Comparison of ENCODE assay signal across 1 cellular context in the genomic region with DNA sequence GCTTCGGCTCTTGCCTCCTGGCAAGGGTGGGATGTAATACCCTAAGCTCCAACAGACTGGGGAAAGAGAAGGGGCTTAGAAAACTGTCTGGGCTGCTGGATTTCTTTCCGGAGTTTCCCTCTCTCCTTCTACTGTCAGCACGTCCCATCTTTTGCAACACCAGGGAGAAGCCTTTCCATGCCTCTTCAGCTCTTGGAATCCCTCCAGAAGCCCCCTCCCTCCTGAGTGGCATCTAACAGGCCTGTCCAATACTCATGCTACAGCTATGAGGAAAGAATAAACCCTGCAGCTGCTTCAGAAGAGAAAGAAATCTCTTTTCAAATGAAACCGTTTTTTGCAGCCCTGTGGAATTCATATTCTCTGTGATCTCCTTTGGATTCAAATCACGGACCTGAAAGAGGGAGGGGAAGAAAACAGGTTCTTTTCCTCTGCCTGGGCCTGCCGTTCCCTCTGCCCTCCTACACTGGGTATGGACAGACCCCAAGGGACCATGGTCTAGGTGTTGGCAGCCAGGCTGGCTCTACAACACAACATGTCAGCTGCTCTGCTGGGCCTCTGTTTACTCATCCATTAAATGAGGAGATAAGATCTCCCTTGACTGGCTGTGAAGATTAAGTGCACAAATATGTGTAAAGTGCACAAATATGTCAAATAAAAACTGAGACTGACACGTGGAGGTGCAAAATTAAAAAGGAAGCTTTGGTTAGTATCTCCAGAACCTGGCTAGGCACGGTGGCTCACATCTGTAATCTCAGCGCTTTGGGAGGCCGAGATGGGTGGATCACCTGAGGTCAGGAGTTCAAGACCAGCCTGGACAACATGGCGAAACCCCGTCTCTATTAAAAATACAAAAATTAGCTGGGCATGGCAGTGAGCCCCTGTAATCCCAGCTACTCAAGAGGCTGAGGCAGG.
TF ChIP-seq lines count a peak whose summit lies in the region.

No MANE protein-coding gene starts in this region.

TF ChIP-seq in HepG2, 621 proteins besides CTCF, POLR2A, EP300 and RAD21 (continued from another document):
- TF ChIP-seq, protein P1, sequence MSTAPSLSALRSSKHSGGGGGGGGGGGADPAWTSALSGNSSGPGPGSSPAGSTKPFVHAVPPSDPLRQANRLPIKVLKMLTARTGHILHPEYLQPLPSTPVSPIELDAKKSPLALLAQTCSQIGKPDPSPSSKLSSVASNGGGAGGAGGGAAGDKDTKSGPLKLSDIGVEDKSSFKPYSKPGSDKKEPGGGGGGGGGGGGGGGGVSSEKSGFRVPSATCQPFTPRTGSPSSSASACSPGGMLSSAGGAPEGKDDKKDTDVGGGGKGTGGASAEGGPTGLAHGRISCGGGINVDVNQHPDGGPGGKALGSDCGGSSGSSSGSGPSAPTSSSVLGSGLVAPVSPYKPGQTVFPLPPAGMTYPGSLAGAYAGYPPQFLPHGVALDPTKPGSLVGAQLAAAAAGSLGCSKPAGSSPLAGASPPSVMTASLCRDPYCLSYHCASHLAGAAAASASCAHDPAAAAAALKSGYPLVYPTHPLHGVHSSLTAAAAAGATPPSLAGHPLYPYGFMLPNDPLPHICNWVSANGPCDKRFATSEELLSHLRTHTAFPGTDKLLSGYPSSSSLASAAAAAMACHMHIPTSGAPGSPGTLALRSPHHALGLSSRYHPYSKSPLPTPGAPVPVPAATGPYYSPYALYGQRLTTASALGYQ (CRISPR knock-in tag; IDR thresholded peaks at IDR 0.05): 0 out of 2 replicates have a peak, but pooled peaks have one; percentile 39
- TF ChIP-seq, protein P2, sequence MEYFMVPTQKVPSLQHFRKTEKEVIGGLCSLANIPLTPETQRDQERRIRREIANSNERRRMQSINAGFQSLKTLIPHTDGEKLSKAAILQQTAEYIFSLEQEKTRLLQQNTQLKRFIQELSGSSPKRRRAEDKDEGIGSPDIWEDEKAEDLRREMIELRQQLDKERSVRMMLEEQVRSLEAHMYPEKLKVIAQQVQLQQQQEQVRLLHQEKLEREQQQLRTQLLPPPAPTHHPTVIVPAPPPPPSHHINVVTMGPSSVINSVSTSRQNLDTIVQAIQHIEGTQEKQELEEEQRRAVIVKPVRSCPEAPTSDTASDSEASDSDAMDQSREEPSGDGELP (IDR thresholded peaks at IDR 0.05; ENCODE audit: borderline replicate concordance, low read depth): peak; percentile 62; the same call in 1 of the 2 replicates
- TF ChIP-seq MBD4 (IDR thresholded peaks at IDR 0.05; ENCODE audit: borderline replicate concordance, low read length) (no peak), ZNF891 (CRISPR knock-in tag; IDR thresholded peaks at IDR 0.05) (no peak), NFE2L2 (IDR thresholded peaks at IDR 0.05; ENCODE audit: low read length) (no peak), POLR2G (IDR thresholded peaks at IDR 0.05; ENCODE audit: low read depth, low read length) (no peak), KAT2B (IDR thresholded peaks at IDR 0.05; ENCODE audit: borderline replicate concordance, low read depth, low read length) (no peak), ZKSCAN5 (CRISPR knock-in tag; IDR thresholded peaks at IDR 0.05) (no peak)
- TF ChIP-seq, protein P3, sequence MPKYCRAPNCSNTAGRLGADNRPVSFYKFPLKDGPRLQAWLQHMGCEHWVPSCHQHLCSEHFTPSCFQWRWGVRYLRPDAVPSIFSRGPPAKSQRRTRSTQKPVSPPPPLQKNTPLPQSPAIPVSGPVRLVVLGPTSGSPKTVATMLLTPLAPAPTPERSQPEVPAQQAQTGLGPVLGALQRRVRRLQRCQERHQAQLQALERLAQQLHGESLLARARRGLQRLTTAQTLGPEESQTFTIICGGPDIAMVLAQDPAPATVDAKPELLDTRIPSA (CRISPR knock-in tag; IDR thresholded peaks at IDR 0.05; ENCODE audit: borderline replicate concordance): no peak
- TF ChIP-seq, protein P4, sequence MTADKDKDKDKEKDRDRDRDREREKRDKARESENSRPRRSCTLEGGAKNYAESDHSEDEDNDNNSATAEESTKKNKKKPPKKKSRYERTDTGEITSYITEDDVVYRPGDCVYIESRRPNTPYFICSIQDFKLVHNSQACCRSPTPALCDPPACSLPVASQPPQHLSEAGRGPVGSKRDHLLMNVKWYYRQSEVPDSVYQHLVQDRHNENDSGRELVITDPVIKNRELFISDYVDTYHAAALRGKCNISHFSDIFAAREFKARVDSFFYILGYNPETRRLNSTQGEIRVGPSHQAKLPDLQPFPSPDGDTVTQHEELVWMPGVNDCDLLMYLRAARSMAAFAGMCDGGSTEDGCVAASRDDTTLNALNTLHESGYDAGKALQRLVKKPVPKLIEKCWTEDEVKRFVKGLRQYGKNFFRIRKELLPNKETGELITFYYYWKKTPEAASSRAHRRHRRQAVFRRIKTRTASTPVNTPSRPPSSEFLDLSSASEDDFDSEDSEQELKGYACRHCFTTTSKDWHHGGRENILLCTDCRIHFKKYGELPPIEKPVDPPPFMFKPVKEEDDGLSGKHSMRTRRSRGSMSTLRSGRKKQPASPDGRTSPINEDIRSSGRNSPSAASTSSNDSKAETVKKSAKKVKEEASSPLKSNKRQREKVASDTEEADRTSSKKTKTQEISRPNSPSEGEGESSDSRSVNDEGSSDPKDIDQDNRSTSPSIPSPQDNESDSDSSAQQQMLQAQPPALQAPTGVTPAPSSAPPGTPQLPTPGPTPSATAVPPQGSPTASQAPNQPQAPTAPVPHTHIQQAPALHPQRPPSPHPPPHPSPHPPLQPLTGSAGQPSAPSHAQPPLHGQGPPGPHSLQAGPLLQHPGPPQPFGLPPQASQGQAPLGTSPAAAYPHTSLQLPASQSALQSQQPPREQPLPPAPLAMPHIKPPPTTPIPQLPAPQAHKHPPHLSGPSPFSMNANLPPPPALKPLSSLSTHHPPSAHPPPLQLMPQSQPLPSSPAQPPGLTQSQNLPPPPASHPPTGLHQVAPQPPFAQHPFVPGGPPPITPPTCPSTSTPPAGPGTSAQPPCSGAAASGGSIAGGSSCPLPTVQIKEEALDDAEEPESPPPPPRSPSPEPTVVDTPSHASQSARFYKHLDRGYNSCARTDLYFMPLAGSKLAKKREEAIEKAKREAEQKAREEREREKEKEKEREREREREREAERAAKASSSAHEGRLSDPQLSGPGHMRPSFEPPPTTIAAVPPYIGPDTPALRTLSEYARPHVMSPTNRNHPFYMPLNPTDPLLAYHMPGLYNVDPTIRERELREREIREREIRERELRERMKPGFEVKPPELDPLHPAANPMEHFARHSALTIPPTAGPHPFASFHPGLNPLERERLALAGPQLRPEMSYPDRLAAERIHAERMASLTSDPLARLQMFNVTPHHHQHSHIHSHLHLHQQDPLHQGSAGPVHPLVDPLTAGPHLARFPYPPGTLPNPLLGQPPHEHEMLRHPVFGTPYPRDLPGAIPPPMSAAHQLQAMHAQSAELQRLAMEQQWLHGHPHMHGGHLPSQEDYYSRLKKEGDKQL (CRISPR knock-in tag; IDR thresholded peaks at IDR 0.05; ENCODE audit: low read depth): 0 out of 2 replicates have a peak, but pooled peaks have one; percentile 51
- TF ChIP-seq, protein P5, sequence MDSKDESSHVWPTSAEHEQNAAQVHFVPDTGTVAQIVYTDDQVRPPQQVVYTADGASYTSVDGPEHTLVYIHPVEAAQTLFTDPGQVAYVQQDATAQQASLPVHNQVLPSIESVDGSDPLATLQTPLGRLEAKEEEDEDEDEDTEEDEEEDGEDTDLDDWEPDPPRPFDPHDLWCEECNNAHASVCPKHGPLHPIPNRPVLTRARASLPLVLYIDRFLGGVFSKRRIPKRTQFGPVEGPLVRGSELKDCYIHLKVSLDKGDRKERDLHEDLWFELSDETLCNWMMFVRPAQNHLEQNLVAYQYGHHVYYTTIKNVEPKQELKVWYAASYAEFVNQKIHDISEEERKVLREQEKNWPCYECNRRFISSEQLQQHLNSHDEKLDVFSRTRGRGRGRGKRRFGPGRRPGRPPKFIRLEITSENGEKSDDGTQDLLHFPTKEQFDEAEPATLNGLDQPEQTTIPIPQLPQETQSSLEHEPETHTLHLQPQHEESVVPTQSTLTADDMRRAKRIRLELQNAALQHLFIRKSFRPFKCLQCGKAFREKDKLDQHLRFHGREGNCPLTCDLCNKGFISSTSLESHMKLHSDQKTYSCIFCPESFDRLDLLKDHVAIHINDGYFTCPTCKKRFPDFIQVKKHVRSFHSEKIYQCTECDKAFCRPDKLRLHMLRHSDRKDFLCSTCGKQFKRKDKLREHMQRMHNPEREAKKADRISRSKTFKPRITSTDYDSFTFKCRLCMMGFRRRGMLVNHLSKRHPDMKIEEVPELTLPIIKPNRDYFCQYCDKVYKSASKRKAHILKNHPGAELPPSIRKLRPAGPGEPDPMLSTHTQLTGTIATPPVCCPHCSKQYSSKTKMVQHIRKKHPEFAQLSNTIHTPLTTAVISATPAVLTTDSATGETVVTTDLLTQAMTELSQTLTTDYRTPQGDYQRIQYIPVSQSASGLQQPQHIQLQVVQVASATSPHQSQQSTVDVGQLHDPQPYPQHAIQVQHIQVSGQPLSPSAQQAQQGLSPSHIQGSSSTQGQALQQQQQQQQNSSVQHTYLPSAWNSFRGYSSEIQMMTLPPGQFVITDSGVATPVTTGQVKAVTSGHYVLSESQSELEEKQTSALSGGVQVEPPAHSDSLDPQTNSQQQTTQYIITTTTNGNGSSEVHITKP (CRISPR knock-in tag; IDR thresholded peaks at IDR 0.05; ENCODE audit: low read depth): no peak
